In the genomic region with DNA sequence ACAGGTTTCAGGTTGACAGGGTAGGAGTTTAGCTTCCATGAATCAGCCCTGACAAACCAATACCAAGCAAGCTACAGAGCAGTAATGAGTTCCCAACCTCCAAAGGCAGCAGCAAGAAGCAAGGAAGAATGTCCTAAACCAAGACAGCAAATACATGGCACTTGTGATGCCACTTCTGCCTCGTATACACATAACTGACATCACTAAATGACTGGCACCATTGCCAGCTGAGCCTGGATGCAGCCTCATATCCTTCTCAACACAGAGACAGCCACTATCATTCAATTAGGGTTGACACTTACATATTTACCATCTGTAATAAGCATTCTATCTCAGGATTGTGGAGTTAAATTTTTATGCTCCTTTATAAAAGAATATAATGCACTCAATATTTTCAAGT, we compare ENCODE assay signal across 19 cellular contexts. TPM values are rescaled to one million over a fixed set of nuclear protein-coding genes. Genes with fewer than 3 reads are reported as not detected.
DNase-seq lines count a peak whose midpoint lies in the region; ATAC-seq and TF ChIP-seq lines count a peak whose summit lies in the region.
"Had no signal": no experiment of that assay in that cellular context is flagged by ENCODE, and none has a peak within 500 bp of the region (broad histone marks: within the 10 kb centered on the region; RNA-seq: fewer than 3 reads in every experiment).

No MANE protein-coding gene starts in this region.

- H3K4me1 Mint-ChIP-seq in activated CD8-positive, alpha-beta memory T cell treated with anti-CD3 and anti-CD28 coated beads, Interleukin-2, amount 10 ng/mL, durations not matched to agents 7 days and 5 days = peaks cover 59% of the 10 kb centered on the region
- peaks cover 76% of the 10 kb centered on the region for H3K4me1 Mint-ChIP-seq in CD8-positive, alpha-beta T cell (ENCODE audit: low read depth)
- H3K4me1 Mint-ChIP-seq in activated T-helper 17 cell treated with anti-CD3 and anti-CD28 coated beads, Interleukin-2, amount 50 U/mL, for 72 hours = peaks cover 43% of the 10 kb centered on the region

- no peak overlapping the region for H3K4me3 Mint-ChIP-seq in activated CD8-positive, alpha-beta memory T cell treated with anti-CD3 and anti-CD28 coated beads, Interleukin-2, amount 10 ng/mL, durations not matched to agents 7 days and 5 days
- no peak overlapping the region for H3K4me3 Mint-ChIP-seq in CD8-positive, alpha-beta T cell
- H3K4me3 Mint-ChIP-seq in activated T-helper 17 cell treated with anti-CD3 and anti-CD28 coated beads, Interleukin-2, amount 50 U/mL, for 72 hours = peak overlapping the region; percentile 92
- H3K4me3 Mint-ChIP-seq: stimulated activated naive B cell treated with anti-CD40 and anti-IgM and Interleukin-4, amounts not matched to agents 10 μg/mL and 1 μg/mL and 100 μg/mL, for 72 hours had no signal

- peaks cover 54% of the 10 kb centered on the region for H3K4me1 ChIP-seq in CD8-positive, alpha-beta T cell (ENCODE audit: insufficient read depth, low read length)
- H3K4me1 ChIP-seq in neutrophil (ENCODE audit: control insufficient read depth in 1 of 2, insufficient read depth in 1 of 2, low read depth in 1 of 2, low read length in 1 of 2) (peaks cover 91 to 100% of the 10 kb centered on the region in 2 experiments), HAP-1 (peaks cover 9% of the 10 kb centered on the region)

- TF ChIP-seq CTCF in CD8-positive, alpha-beta T cell (IDR thresholded peaks at IDR 0.05) = no peak
- no peak for TF ChIP-seq CTCF in neutrophil (IDR thresholded peaks at IDR 0.05)

- in situ Hi-C loops in HAP-1 (cut with MboI; ENCODE audit: low sequenced_read_pairs) = no loop called here

- H3K27ac ChIP-seq in CD8-positive, alpha-beta T cell (ENCODE audit: low read depth, low read length) = no peak overlapping the region
- peak overlapping the region; percentile 91 for H3K27ac ChIP-seq in neutrophil
- H3K27ac ChIP-seq: pancreas, right lobe of liver, testis had no signal

- POLR2A ChIA-PET in CD8-positive, alpha-beta T cell (lab: Charles Lee) = interaction anchor here (0.8 to 1.2 kb wide), 3 partner anchors 14 to 308 kb away, joined by 3 to 4 read pairs (median 3); partner anchors contain the start of gene RAP1B

- no peaks in the 10 kb centered on the region for H3K9me3 Mint-ChIP-seq in activated CD8-positive, alpha-beta memory T cell treated with anti-CD3 and anti-CD28 coated beads, Interleukin-2, amount 10 ng/mL, durations not matched to agents 7 days and 5 days (ENCODE audit: low read depth)
- H3K9me3 Mint-ChIP-seq in CD8-positive, alpha-beta T cell = no peaks in the 10 kb centered on the region
- H3K9me3 Mint-ChIP-seq in activated T-helper 17 cell treated with anti-CD3 and anti-CD28 coated beads, Interleukin-2, amount 50 U/mL, for 72 hours = peaks cover 5% of the 10 kb centered on the region
- H3K9me3 Mint-ChIP-seq: stimulated activated naive B cell treated with anti-CD40 and anti-IgM and Interleukin-4, amounts not matched to agents 10 μg/mL and 1 μg/mL and 100 μg/mL, for 72 hours; T-helper 2 cell treated with Interferon-gamma antibody and Interleukin-4, amounts not matched to agents 5 μg/mL and 100 μg/mL, for 36 hours had no signal

- no peaks in the 10 kb centered on the region for H3K27me3 ChIP-seq in CD8-positive, alpha-beta T cell (ENCODE audit: insufficient read depth, low read length)
- H3K27me3 ChIP-seq in neutrophil = no peaks in the 10 kb centered on the region
- no peaks in the 10 kb centered on the region for H3K27me3 ChIP-seq in HAP-1 (ENCODE audit: low read depth)
- H3K27me3 ChIP-seq: pancreas, Peyer's patch, right lobe of liver, testis had no signal

- DNase-seq in activated CD8-positive, alpha-beta memory T cell treated with anti-CD3 and anti-CD28 coated beads, Interleukin-2, amount 10 ng/mL, durations not matched to agents 7 days and 5 days = no peak
- no peak for DNase-seq in activated CD8-positive, alpha-beta memory T cell treated with anti-CD3 and anti-CD28 coated beads, Interleukin-2, amount 50 U/mL, for 4 hours
- no peak for DNase-seq in CD8-positive, alpha-beta T cell
- DNase-seq in RPMI8226 (no peak), HAP-1 (ENCODE audit: low spot score in 2 of 2) (no peak)
- DNase-seq: activated gamma-delta T cell treated with Interleukin-2 at 50 U/mL for 16 hours; aorta; KG1; NCI-H2029 treated with DMSO at 0.1 percent for 48 hours; NCI-H446; pancreas; Peyer's patch; right lobe of liver; stimulated activated naive B cell treated with anti-CD40 and anti-IgM and Interleukin-4, amounts not matched to agents 10 μg/mL and 1 μg/mL and 100 μg/mL, for 72 hours; testis had no signal

- no peaks in the 10 kb centered on the region for H3K9me3 ChIP-seq in CD8-positive, alpha-beta T cell (ENCODE audit: low read length)
- H3K9me3 ChIP-seq in neutrophil = no peaks in the 10 kb centered on the region
- H3K9me3 ChIP-seq in HAP-1 = no peaks in the 10 kb centered on the region
- H3K9me3 ChIP-seq: pancreas, Peyer's patch, right lobe of liver, testis had no signal

- intact Hi-C loops in CD8-positive, alpha-beta T cell (cut with DNase I, micrococcal nuclease) = loop anchor here (5.0 to 10.0 kb wide), 2 partner anchors 90 to 438 kb away; partner anchors contain the start of gene MDM2 (in 1 of the 2)

- peaks cover 8% of the 10 kb centered on the region for H3K36me3 Mint-ChIP-seq in activated CD8-positive, alpha-beta memory T cell treated with anti-CD3 and anti-CD28 coated beads, Interleukin-2, amount 10 ng/mL, durations not matched to agents 7 days and 5 days
- H3K36me3 Mint-ChIP-seq in CD8-positive, alpha-beta T cell = no peaks in the 10 kb centered on the region
- H3K36me3 Mint-ChIP-seq in activated T-helper 17 cell treated with anti-CD3 and anti-CD28 coated beads, Interleukin-2, amount 50 U/mL, for 72 hours (ENCODE audit: low read depth) = no peaks in the 10 kb centered on the region
- H3K36me3 Mint-ChIP-seq: stimulated activated naive B cell treated with anti-CD40 and anti-IgM and Interleukin-4, amounts not matched to agents 10 μg/mL and 1 μg/mL and 100 μg/mL, for 72 hours had no signal

- no peaks in the 10 kb centered on the region for H3K27me3 Mint-ChIP-seq in activated CD8-positive, alpha-beta memory T cell treated with anti-CD3 and anti-CD28 coated beads, Interleukin-2, amount 10 ng/mL, durations not matched to agents 7 days and 5 days
- H3K27me3 Mint-ChIP-seq in CD8-positive, alpha-beta T cell (ENCODE audit: low read depth) = no peaks in the 10 kb centered on the region
- no peaks in the 10 kb centered on the region for H3K27me3 Mint-ChIP-seq in activated T-helper 17 cell treated with anti-CD3 and anti-CD28 coated beads, Interleukin-2, amount 50 U/mL, for 72 hours
- H3K27me3 Mint-ChIP-seq: stimulated activated naive B cell treated with anti-CD40 and anti-IgM and Interleukin-4, amounts not matched to agents 10 μg/mL and 1 μg/mL and 100 μg/mL, for 72 hours had no signal

- CTCF ChIA-PET in activated CD8-positive, alpha-beta memory T cell treated with anti-CD3 and anti-CD28 coated beads, Interleukin-2, amount 10 ng/mL, durations not matched to agents 7 days and 5 days (lab: Charles Lee) = interaction anchor here (0.6 to 0.8 kb wide), 3 partner anchors 16 to 115 kb away, joined by 3 read pairs; no protein-coding TSS in a partner anchor
- CTCF ChIA-PET in CD8-positive, alpha-beta T cell (lab: Charles Lee) = no interaction called here

- no peak overlapping the region for H3K4me3 ChIP-seq in CD8-positive, alpha-beta T cell (ENCODE audit: low read depth, low read length)
- no peak overlapping the region for H3K4me3 ChIP-seq in neutrophil (ENCODE audit: low read depth in 1 of 2, low read length in 1 of 2)
- no peak overlapping the region for H3K4me3 ChIP-seq in HAP-1
- H3K4me3 ChIP-seq: pancreas, Peyer's patch, right lobe of liver, testis had no signal

- peak overlapping the region; percentile 89 for H3K27ac Mint-ChIP-seq in activated CD8-positive, alpha-beta memory T cell treated with anti-CD3 and anti-CD28 coated beads, Interleukin-2, amount 10 ng/mL, durations not matched to agents 7 days and 5 days
- peak overlapping the region; percentile 90 for H3K27ac Mint-ChIP-seq in CD8-positive, alpha-beta T cell
- H3K27ac Mint-ChIP-seq in activated T-helper 17 cell treated with anti-CD3 and anti-CD28 coated beads, Interleukin-2, amount 50 U/mL, for 72 hours = peak overlapping the region; percentile 93
- H3K27ac Mint-ChIP-seq: stimulated activated naive B cell treated with anti-CD40 and anti-IgM and Interleukin-4, amounts not matched to agents 10 μg/mL and 1 μg/mL and 100 μg/mL, for 72 hours had no signal

- H3K36me3 ChIP-seq in CD8-positive, alpha-beta T cell (ENCODE audit: insufficient read depth, low read length) = no peaks in the 10 kb centered on the region
- H3K36me3 ChIP-seq in neutrophil (no peaks in the 10 kb centered on the region), HAP-1 (replicated peaks) (no peaks in the 10 kb centered on the region)
- H3K36me3 ChIP-seq: pancreas, Peyer's patch, right lobe of liver had no signal

- ATAC-seq in activated CD8-positive, alpha-beta memory T cell treated with anti-CD3 and anti-CD28 coated beads, Interleukin-2, amount 10 ng/mL, durations not matched to agents 7 days and 5 days = no peak
- ATAC-seq in CD8-positive, alpha-beta T cell = no peak
- peak; percentile 44 for ATAC-seq in activated T-helper 17 cell treated with anti-CD3 and anti-CD28 coated beads, Interleukin-2, amount 50 U/mL, for 72 hours (replicated peaks)
- ATAC-seq in GM21528 (IDR thresholded peaks at IDR 0.05; ENCODE audit: low FRiP score, unreplicated experiment) = no peak
- ATAC-seq: pancreas; right lobe of liver; stimulated activated naive B cell treated with anti-CD40 and anti-IgM and Interleukin-4, amounts not matched to agents 10 μg/mL and 1 μg/mL and 100 μg/mL, for 72 hours had no signal

RNA-seq across cellular contexts. Expression of gene MDM1, which starts 35.0 kb away (rescaled TPM):
- 10 to 100 TPM; 22.2 to 27.6 TPM for total RNA-seq in activated CD8-positive, alpha-beta memory T cell treated with anti-CD3 and anti-CD28 coated beads, Interleukin-2, amount 10 ng/mL, durations not matched to agents 7 days and 5 days
- total RNA-seq in CD8-positive, alpha-beta T cell = 10 to 100 TPM; 10.6 to 12.0 TPM
- 10 to 100 TPM; 14.2 to 31.5 TPM for total RNA-seq in activated T-helper 17 cell treated with anti-CD3 and anti-CD28 coated beads, Interleukin-2, amount 50 U/mL, for 72 hours
